Comparison of ENCODE assay signal across 20 cellular contexts in genomic region chr4:95108883-95109421, GRCh38.
"Had no signal": no experiment of that assay in that cellular context is flagged by ENCODE, and none has a peak within 500 bp of the region (broad histone marks: within the 10 kb centered on the region; RNA-seq: fewer than 3 reads in every experiment).

No MANE protein-coding gene starts in this region.

- H3K4me3 ChIP-seq: coronary artery, esophagus muscularis mucosa, pancreas, stomach, testis, upper lobe of left lung had no signal

- H3K27me3 ChIP-seq: esophagus muscularis mucosa, foreskin keratinocyte, pancreas, stomach, testis, upper lobe of left lung had no signal

- H3K4me1 ChIP-seq: esophagus muscularis mucosa, testis, upper lobe of left lung had no signal

- H3K27ac ChIP-seq: coronary artery, esophagus muscularis mucosa, foreskin keratinocyte, pancreas, stomach, testis, upper lobe of left lung had no signal

- H3K36me3 ChIP-seq: esophagus muscularis mucosa, pancreas, stomach, upper lobe of left lung had no signal

- ATAC-seq: foreskin keratinocyte; left lobe of liver; naive thymus-derived CD8-positive, alpha-beta T cell had no signal

- DNase-seq: activated CD4-positive, alpha-beta T cell treated with anti-CD3 and anti-CD28 coated beads for 1 hour; activated CD4-positive, alpha-beta T cell treated with anti-CD3 and anti-CD28 coated beads, Interleukin-2, amount 50 U/mL, for 4 hours; activated naive CD4-positive, alpha-beta T cell treated with anti-CD3 and anti-CD28 coated beads for 36 hours; activated T-cell treated with anti-CD3 and anti-CD28 coated beads, Interleukin-2, amount 50 U/mL, for 1 hour; central memory CD4-positive, alpha-beta T cell; foreskin keratinocyte; immature natural killer cell; mammary epithelial cell; naive thymus-derived CD8-positive, alpha-beta T cell; pancreas; stimulated activated CD4-positive, alpha-beta T cell treated with anti-CD3 and anti-CD28 coated beads, Interleukin-12 subunit alpha, Interleukin-12 subunit beta, amount 100 ng/mL, for 4 hours; stimulated activated CD4-positive, alpha-beta T cell treated with anti-CD3 and anti-CD28 coated beads, Interleukin-2, amount 100 ng/mL, for 24 hours; stomach; T-helper 1 cell; T1000; testis; upper lobe of left lung had no signal

- H3K9me3 ChIP-seq: esophagus muscularis mucosa, pancreas, stomach, testis, upper lobe of left lung had no signal

- FAIRE-seq: pancreas had no signal
